Comparison of ENCODE assay signal across 9 cellular contexts in genomic region chr19:55278391-55279135, GRCh38. TPM values are rescaled to one million over a fixed set of nuclear protein-coding genes. Genes with fewer than 3 reads are reported as not detected.
DNase-seq lines count a peak whose midpoint lies in the region; ATAC-seq and TF ChIP-seq lines count a peak whose summit lies in the region.
"Had no signal": no experiment of that assay in that cellular context is flagged by ENCODE, and none has a peak within 500 bp of the region (broad histone marks: within the 10 kb centered on the region; RNA-seq: fewer than 3 reads in every experiment).

No MANE protein-coding gene starts in this region.

- H3K4me1 Mint-ChIP-seq in chondrocyte (ENCODE audit: low read depth), result peaks cover 24% of the 10 kb centered on the region
- H3K4me1 Mint-ChIP-seq in nephron progenitor cell, result peaks cover 32% of the 10 kb centered on the region

- DNase-seq in DND-41 (no peak), NB4 (ENCODE audit: low read depth) (no peak), chondrocyte (ENCODE audit: low spot score) (no peak), nephron progenitor cell (no peak), NCI-H1417 (lab: John Stamatoyannopoulos, UW) (no peak), NCI-H1092 (lab: John Stamatoyannopoulos, UW) (no peak), omental fat pad (ENCODE audit: low spot score) (no peak)
- DNase-seq: NCI-H146 had no signal

- H2AFZ ChIP-seq in DND-41 (ENCODE audit: low read depth, low read length), result no peak overlapping the region

- H3K27ac ChIP-seq in DND-41 (ENCODE audit: low read length), result no peak overlapping the region

- TF ChIP-seq CTCF in DND-41 (IDR thresholded peaks at IDR 0.05; ENCODE audit: borderline replicate concordance, extremely low read depth, low read length, poor library complexity, severe bottlenecking), result no peak
- no peak for TF ChIP-seq CTCF in NB4 (IDR thresholded peaks at IDR 0.05; ENCODE audit: low read depth, low read length)
- TF ChIP-seq CTCF in chondrocyte (IDR thresholded peaks at IDR 0.05), result no peak
- no peak for TF ChIP-seq CTCF in nephron progenitor cell (IDR thresholded peaks at IDR 0.05)
- TF ChIP-seq CTCF in omental fat pad (IDR thresholded peaks at IDR 0.05), result no peak

- H3K4me3 Mint-ChIP-seq in chondrocyte (ENCODE audit: unreplicated experiment), result peak overlapping the region; percentile 100
- peak overlapping the region; percentile 98 for H3K4me3 Mint-ChIP-seq in nephron progenitor cell

- H3K27me3 Mint-ChIP-seq in chondrocyte (ENCODE audit: low read depth) (no peaks in the 10 kb centered on the region), nephron progenitor cell (ENCODE audit: low read depth, poor library complexity) (no peaks in the 10 kb centered on the region)

- H3K36me3 ChIP-seq in DND-41 (ENCODE audit: insufficient read depth, low read length), result peaks cover 40% of the 10 kb centered on the region

- H3K27ac Mint-ChIP-seq in chondrocyte (ENCODE audit: unreplicated experiment), result no peak overlapping the region
- no peak overlapping the region for H3K27ac Mint-ChIP-seq in nephron progenitor cell

- H3K4me3 ChIP-seq in DND-41 (ENCODE audit: low read depth in 1 of 2, low read length in 2 of 2) (peak overlapping the region in 1 of 2 experiments; percentile 73; a peak in 2 of 4 replicates), NB4 (ENCODE audit: low read depth, low read length) (peak overlapping the region; percentile 54)

- H3K27me3 ChIP-seq in DND-41 (ENCODE audit: insufficient read depth, low read length, poor library complexity), result no peaks in the 10 kb centered on the region

- H3K9me3 ChIP-seq in DND-41 (ENCODE audit: insufficient read depth, low read length, severe bottlenecking), result no peaks in the 10 kb centered on the region

- peaks cover 16% of the 10 kb centered on the region for H3K79me2 ChIP-seq in DND-41 (ENCODE audit: insufficient read depth, low read length)

- H3K9me3 Mint-ChIP-seq in chondrocyte (ENCODE audit: low read depth), result no peaks in the 10 kb centered on the region
- no peaks in the 10 kb centered on the region for H3K9me3 Mint-ChIP-seq in nephron progenitor cell

- H4K20me1 ChIP-seq in DND-41 (ENCODE audit: insufficient read depth, low read length), result no peaks in the 10 kb centered on the region

- H3K36me3 Mint-ChIP-seq in chondrocyte (ENCODE audit: low read depth), result peaks cover 9% of the 10 kb centered on the region
- no peaks in the 10 kb centered on the region for H3K36me3 Mint-ChIP-seq in nephron progenitor cell (ENCODE audit: low read depth)

- ATAC-seq in DND-41 (ENCODE audit: insufficient read depth, low read depth) (no peak), GM21367 (IDR thresholded peaks at IDR 0.05; ENCODE audit: unreplicated experiment) (no peak), omental fat pad (ENCODE audit: low FRiP score) (no peak)

- peak overlapping the region; percentile 52; the same call in 1 of the 2 replicates for H3K9ac ChIP-seq in DND-41 (ENCODE audit: low read depth, low read length)

- H3K4me1 ChIP-seq in DND-41 (ENCODE audit: insufficient read depth, low read length), result peaks cover 21% of the 10 kb centered on the region

- peak overlapping the region; percentile 75 for H3K4me2 ChIP-seq in DND-41 (ENCODE audit: insufficient read depth, low read length)

- TF ChIP-seq POLR2A in NB4 (IDR thresholded peaks at IDR 0.05; ENCODE audit: extremely low read depth, insufficient read length), result no peak

RNA-seq across cellular contexts. Expression of gene HSPBP1, which starts 1.3 kb away (rescaled TPM):
- total RNA-seq in chondrocyte (22.7 to 30.3 TPM (median 24.2 TPM) in 3 replicates), omental fat pad (10 to 100 TPM; 19.5 to 25.9 (median 21.2) TPM)

RNA-seq across cellular contexts. Expression of gene BRSK1, which starts 5.2 kb away (rescaled TPM):
- total RNA-seq in chondrocyte (14.0 to 15.9 TPM (median 15.3 TPM) in 3 replicates), omental fat pad (1 to 10 TPM in 1 of 4 donors, under 1 TPM in 1, not detected in 2; 0.19 to 2.1 TPM)

RNA-seq across cellular contexts. Expression of gene PPP6R1, which starts 19.7 kb away (rescaled TPM):
- 47.6 to 58.4 TPM (median 49.9 TPM) in 3 replicates for total RNA-seq in chondrocyte
- 10 to 100 TPM; 27.8 to 43.6 (median 35.5) TPM for total RNA-seq in omental fat pad

RNA-seq across cellular contexts. Expression of gene TMEM150B, which starts 46.6 kb away (rescaled TPM):
- total RNA-seq in chondrocyte, result not detected in 3 replicates
- total RNA-seq in omental fat pad, result 10 to 100 TPM in 2 of 4 donors, 1 to 10 TPM in 2; 5.6 to 26.7 (median 16.6) TPM

RNA-seq across cellular contexts. Expression of gene TMEM86B, which starts 50.0 kb away (rescaled TPM):
- 1.4 to 1.5 TPM (median 1.4 TPM) in 3 replicates for total RNA-seq in chondrocyte
- 1 to 10 TPM in 3 of 4 donors, under 1 TPM in 1; 0.65 to 3.5 (median 2.5) TPM for total RNA-seq in omental fat pad
